9 cellular contexts compared by ENCODE assay signal in genomic region chr10:31603245-31604087, GRCh38.
A peak's percentile ranks its signal among the peaks of the same experiment; 100 is the strongest.
DNase-seq lines count a peak whose midpoint lies in the region; ATAC-seq and TF ChIP-seq lines count a peak whose summit lies in the region.
"Had no signal": no experiment of that assay in that cellular context is flagged by ENCODE, and none has a peak within 500 bp of the region (broad histone marks: within the 10 kb centered on the region; RNA-seq: fewer than 3 reads in every experiment).

No MANE protein-coding gene starts in this region.

- H3K36me3 ChIP-seq in CD8-positive, alpha-beta memory T cell (ENCODE audit: insufficient read depth, low read length): no peaks in the 10 kb centered on the region

- no peaks in the 10 kb centered on the region for H3K27me3 ChIP-seq in CD8-positive, alpha-beta memory T cell (ENCODE audit: insufficient read depth, low read length, poor library complexity, severe bottlenecking)

- H3K36me3 Mint-ChIP-seq in CD8-positive, alpha-beta memory T cell: no peaks in the 10 kb centered on the region
- no peaks in the 10 kb centered on the region for H3K36me3 Mint-ChIP-seq in activated T-cell treated with anti-CD3 and anti-CD28 coated beads, Interleukin-2, amount 50 U/mL, for 24 hours (ENCODE audit: low read depth)

- peak overlapping the region in 3 of 8 donors; percentile 49 to 91 (median 66) for H3K27ac Mint-ChIP-seq in CD8-positive, alpha-beta memory T cell
- H3K27ac Mint-ChIP-seq in activated T-cell treated with anti-CD3 and anti-CD28 coated beads, Interleukin-2, amount 50 U/mL, for 24 hours: peak overlapping the region; percentile 38

- peak overlapping the region; percentile 61 for H3K4me3 ChIP-seq in CD8-positive, alpha-beta memory T cell (ENCODE audit: low read length)

- no peaks in the 10 kb centered on the region for H3K9me3 ChIP-seq in CD8-positive, alpha-beta memory T cell (ENCODE audit: low read length)

- ATAC-seq in GM21360 (IDR thresholded peaks at IDR 0.05; ENCODE audit: unreplicated experiment): peak; percentile 98

- H3K27ac ChIP-seq in CD8-positive, alpha-beta memory T cell (ENCODE audit: low read depth, low read length): no peak overlapping the region
- H3K27ac ChIP-seq: epithelial cell of prostate had no signal

- no peak for TF ChIP-seq POLR2A in erythroblast (IDR thresholded peaks at IDR 0.05; ENCODE audit: low read length)

- peak; percentile 39 to 67 (median 47) for DNase-seq in CD8-positive, alpha-beta memory T cell
- DNase-seq in HS-5 (ENCODE audit: low read depth) (peak; percentile 47), NOMO-1 treated with dmso at 0.1 percent for 144 hours (lab: John Stamatoyannopoulos, UW; ENCODE audit: unreplicated experiment) (peak; percentile 91), erythroblast (lab: John Stamatoyannopoulos, UW) (peak; percentile 86 to 89), mucosa of gallbladder (ENCODE audit: low spot score) (peak; percentile 93)
- DNase-seq in activated T-cell treated with anti-CD3 and anti-CD28 coated beads, Interleukin-2, amount 50 U/mL, for 24 hours: peak; percentile 90
- DNase-seq in stimulated activated CD8-positive, alpha-beta memory T cell treated with anti-CD3 and anti-CD28 coated beads, Interleukin-4, amount 100 ng/mL, for 1 hour (ENCODE audit: low read depth in 2 of 2, low spot score in 1 of 2): peak; percentile 38 to 39

- peak overlapping the region; percentile 81 to 95 (median 82) for H3K4me3 Mint-ChIP-seq in CD8-positive, alpha-beta memory T cell
- peak overlapping the region; percentile 77 for H3K4me3 Mint-ChIP-seq in activated T-cell treated with anti-CD3 and anti-CD28 coated beads, Interleukin-2, amount 50 U/mL, for 24 hours

- H3K27me3 Mint-ChIP-seq in CD8-positive, alpha-beta memory T cell: peaks cover 7 to 11% of the 10 kb centered on the region in 2 donors
- H3K27me3 Mint-ChIP-seq in activated T-cell treated with anti-CD3 and anti-CD28 coated beads, Interleukin-2, amount 50 U/mL, for 24 hours: no peaks in the 10 kb centered on the region

- peaks cover 10% of the 10 kb centered on the region for H3K4me1 ChIP-seq in CD8-positive, alpha-beta memory T cell (ENCODE audit: insufficient read depth, low read length)

- POLR2A ChIA-PET in CD8-positive, alpha-beta memory T cell (lab: Charles Lee): interaction anchor here (0.5 kb wide), 1 partner anchor 819 kb away, joined by 5 read pairs; no protein-coding TSS in a partner anchor

- no peaks in the 10 kb centered on the region for H3K9me3 Mint-ChIP-seq in CD8-positive, alpha-beta memory T cell
- no peaks in the 10 kb centered on the region for H3K9me3 Mint-ChIP-seq in activated T-cell treated with anti-CD3 and anti-CD28 coated beads, Interleukin-2, amount 50 U/mL, for 24 hours

- H3K4me1 Mint-ChIP-seq in CD8-positive, alpha-beta memory T cell: peaks cover 10 to 15% (median 11%) of the 10 kb centered on the region in 3 donors
- H3K4me1 Mint-ChIP-seq in activated T-cell treated with anti-CD3 and anti-CD28 coated beads, Interleukin-2, amount 50 U/mL, for 24 hours (ENCODE audit: low read depth): peaks cover 32% of the 10 kb centered on the region

- CTCF ChIA-PET in CD8-positive, alpha-beta memory T cell (lab: Charles Lee): no interaction called here

Comparison
In these comparisons a context has a peak if more than half of its experiments do, and no peak if none do; other contexts are left out.
1. DNase-seq: peak in every context shown above with its lines; median percentile 93 in mucosa of gallbladder; 91 in NOMO-1 treated with dmso at 0.1 percent for 144 hours; 90 in activated T-cell treated with anti-CD3 and anti-CD28 coated beads, Interleukin-2, amount 50 U/mL, for 24 hours; 88 in erythroblast; 47 in CD8-positive, alpha-beta memory T cell; 47 in HS-5; 38 in stimulated activated CD8-positive, alpha-beta memory T cell treated with anti-CD3 and anti-CD28 coated beads, Interleukin-4, amount 100 ng/mL, for 1 hour.